ENCODE assay signal across 3 cellular contexts in genomic region chr4:175281894-175282293, GRCh38.
"Had no signal": no experiment of that assay in that cellular context is flagged by ENCODE, and none has a peak within 500 bp of the region (broad histone marks: within the 10 kb centered on the region; RNA-seq: fewer than 3 reads in every experiment).

No MANE protein-coding gene starts in this region.

- DNase-seq: GDM1, GF-D8 had no signal

- ATAC-seq: GM12878 had no signal

- H3K4me3 ChIP-seq: GM12878 had no signal
